In the genomic region with DNA sequence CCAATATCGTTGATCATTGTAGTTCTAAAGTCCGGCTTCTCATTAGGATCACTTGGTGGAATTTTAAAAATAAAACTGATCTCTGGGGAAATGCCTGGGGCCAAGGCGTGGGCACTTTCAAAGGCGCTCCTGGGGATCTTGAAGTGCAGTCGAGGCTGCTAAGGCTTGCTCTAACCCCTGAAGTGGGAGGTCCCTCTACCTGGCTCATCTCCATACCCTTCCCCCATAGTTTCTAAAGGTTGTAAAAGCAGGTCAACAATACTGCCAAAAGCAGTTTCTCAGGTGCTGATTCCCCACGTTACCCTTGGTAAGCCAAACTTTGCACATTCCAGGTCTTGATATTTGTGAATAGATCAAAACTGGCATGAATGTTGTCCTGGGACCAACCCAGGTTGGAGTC, we compare ENCODE assay signal across 35 cellular contexts.
"Had no signal": no experiment of that assay in that cellular context is flagged by ENCODE, and none has a peak within 500 bp of the region (broad histone marks: within the 10 kb centered on the region; RNA-seq: fewer than 3 reads in every experiment).

No MANE protein-coding gene starts in this region.

- H3K9me3 ChIP-seq: adrenal gland had no signal

- H3K27ac ChIP-seq: adrenal gland, cardiac muscle cell, VCaP had no signal

- H3K27me3 Mint-ChIP-seq: activated CD4-positive, alpha-beta memory T cell treated with anti-CD3 and anti-CD28 coated beads, Interleukin-2, amount 10 ng/mL, durations not matched to agents 7 days and 5 days; activated CD8-positive, alpha-beta memory T cell treated with anti-CD3 and anti-CD28 coated beads, Interleukin-2, amount 10 ng/mL, durations not matched to agents 7 days and 5 days; activated naive CD4-positive, alpha-beta T cell treated with anti-CD3 and anti-CD28 coated beads, Interleukin-2, amount 10 ng/mL, durations not matched to agents 7 days and 5 days; activated naive CD8-positive, alpha-beta T cell; activated naive CD8-positive, alpha-beta T cell treated with anti-CD3 and anti-CD28 coated beads, Interleukin-2, amount 10 ng/mL, durations not matched to agents 7 days and 5 days; brain; central memory CD8-positive, alpha-beta T cell had no signal

- H3K4me3 ChIP-seq: adrenal gland, cardiac muscle cell had no signal

- H3K36me3 ChIP-seq: adrenal gland, cardiac muscle cell had no signal

- ATAC-seq: activated CD4-positive, alpha-beta T cell treated with anti-CD3 and anti-CD28 coated beads for 36 hours; activated CD4-positive, CD25-positive, alpha-beta regulatory T cell treated with anti-CD3 and anti-CD28 coated beads, Interleukin-2, amount 50 U/mL, for 24 hours; activated CD8-positive, alpha-beta memory T cell treated with anti-CD3 and anti-CD28 coated beads, Interleukin-2, amount 10 ng/mL, durations not matched to agents 7 days and 5 days; activated CD8-positive, alpha-beta T cell treated with anti-CD3 and anti-CD28 coated beads, Interleukin-2, amount 10 ng/mL, durations not matched to agents 7 days and 5 days had no signal

- H3K4me1 Mint-ChIP-seq: activated CD4-positive, alpha-beta memory T cell treated with anti-CD3 and anti-CD28 coated beads, Interleukin-2, amount 10 ng/mL, durations not matched to agents 7 days and 5 days; activated CD4-positive, alpha-beta T cell treated with anti-CD3 and anti-CD28 coated beads for 36 hours; activated CD8-positive, alpha-beta memory T cell treated with anti-CD3 and anti-CD28 coated beads, Interleukin-2, amount 10 ng/mL, durations not matched to agents 7 days and 5 days; activated naive CD4-positive, alpha-beta T cell treated with anti-CD3 and anti-CD28 coated beads, Interleukin-2, amount 10 ng/mL, durations not matched to agents 7 days and 5 days; activated naive CD4-positive, alpha-beta T cell treated with anti-CD3 and anti-CD28 coated beads, Interleukin-2, amount 50 U/mL, for 24 hours; activated naive CD8-positive, alpha-beta T cell treated with anti-CD3 and anti-CD28 coated beads, Interleukin-2, amount 10 ng/mL, durations not matched to agents 7 days and 5 days; central memory CD8-positive, alpha-beta T cell had no signal

- H3K9me3 Mint-ChIP-seq: activated CD4-positive, alpha-beta memory T cell treated with anti-CD3 and anti-CD28 coated beads, Interleukin-2, amount 10 ng/mL, durations not matched to agents 7 days and 5 days; activated naive CD4-positive, alpha-beta T cell treated with anti-CD3 and anti-CD28 coated beads, Interleukin-2, amount 10 ng/mL, durations not matched to agents 7 days and 5 days; activated naive CD4-positive, alpha-beta T cell treated with anti-CD3 and anti-CD28 coated beads, Interleukin-2, amount 50 U/mL, for 24 hours; activated naive CD8-positive, alpha-beta T cell treated with anti-CD3 and anti-CD28 coated beads, Interleukin-2, amount 10 ng/mL, durations not matched to agents 7 days and 5 days; activated T-cell treated with anti-CD3 and anti-CD28 coated beads, Interleukin-2, amount 50 U/mL, for 24 hours; activated T-helper 2 cell treated with anti-CD3 and anti-CD28 coated beads, Interferon-gamma antibody, Interleukin-2, Interleukin-4, amounts not matched to agents 10 μg/mL and 5 μg/mL and 100 μg/mL, durations not matched to agents 14 hours and 24 hours and 36 hours; central memory CD8-positive, alpha-beta T cell; T-helper 1 cell treated with Interleukin-12 subunit alpha and Interleukin-12 subunit beta and Interleukin-4 antibody, amounts not matched to agents 30 μg/mL and 1 μg/mL, for 36 hours; T-helper 2 cell treated with Interferon-gamma antibody and Interleukin-4, amounts not matched to agents 5 μg/mL and 100 μg/mL, for 36 hours had no signal

- H3K4me1 ChIP-seq: adrenal gland had no signal

- H3K27me3 ChIP-seq: cardiac muscle cell had no signal

- H3K4me3 Mint-ChIP-seq: activated CD4-positive, alpha-beta memory T cell treated with anti-CD3 and anti-CD28 coated beads, Interleukin-2, amount 10 ng/mL, durations not matched to agents 7 days and 5 days; activated CD4-positive, alpha-beta T cell treated with anti-CD3 and anti-CD28 coated beads for 36 hours; activated CD8-positive, alpha-beta memory T cell treated with anti-CD3 and anti-CD28 coated beads, Interleukin-2, amount 10 ng/mL, durations not matched to agents 7 days and 5 days; activated CD8-positive, alpha-beta T cell treated with anti-CD3 and anti-CD28 coated beads, Interleukin-2, amount 10 ng/mL, durations not matched to agents 7 days and 5 days; activated naive CD4-positive, alpha-beta T cell treated with anti-CD3 and anti-CD28 coated beads, Interleukin-2, amount 10 ng/mL, durations not matched to agents 7 days and 5 days; activated naive CD4-positive, alpha-beta T cell treated with anti-CD3 and anti-CD28 coated beads, Interleukin-2, amount 50 U/mL, for 24 hours; activated naive CD8-positive, alpha-beta T cell; activated naive CD8-positive, alpha-beta T cell treated with anti-CD3 and anti-CD28 coated beads, Interleukin-2, amount 10 ng/mL, durations not matched to agents 7 days and 5 days; activated T-cell treated with anti-CD3 and anti-CD28 coated beads, Interleukin-2, amount 50 U/mL, for 24 hours; brain; central memory CD8-positive, alpha-beta T cell; T-helper 1 cell treated with Interleukin-12 subunit alpha and Interleukin-12 subunit beta and Interleukin-4 antibody, amounts not matched to agents 30 μg/mL and 1 μg/mL, for 36 hours; T-helper 2 cell treated with Interferon-gamma antibody and Interleukin-4, amounts not matched to agents 5 μg/mL and 100 μg/mL, for 36 hours had no signal

- H3K27ac Mint-ChIP-seq: activated CD4-positive, alpha-beta memory T cell treated with anti-CD3 and anti-CD28 coated beads, Interleukin-2, amount 10 ng/mL, durations not matched to agents 7 days and 5 days; activated CD4-positive, alpha-beta T cell treated with anti-CD3 and anti-CD28 coated beads for 36 hours; activated CD8-positive, alpha-beta memory T cell treated with anti-CD3 and anti-CD28 coated beads, Interleukin-2, amount 10 ng/mL, durations not matched to agents 7 days and 5 days; activated CD8-positive, alpha-beta T cell treated with anti-CD3 and anti-CD28 coated beads, Interleukin-2, amount 10 ng/mL, durations not matched to agents 7 days and 5 days; activated naive CD4-positive, alpha-beta T cell treated with anti-CD3 and anti-CD28 coated beads, Interleukin-2, amount 10 ng/mL, durations not matched to agents 7 days and 5 days; activated naive CD4-positive, alpha-beta T cell treated with anti-CD3 and anti-CD28 coated beads, Interleukin-2, amount 50 U/mL, for 24 hours; activated naive CD8-positive, alpha-beta T cell; activated naive CD8-positive, alpha-beta T cell treated with anti-CD3 and anti-CD28 coated beads, Interleukin-2, amount 10 ng/mL, durations not matched to agents 7 days and 5 days; activated T-cell treated with anti-CD3 and anti-CD28 coated beads, Interleukin-2, amount 50 U/mL, for 24 hours; activated T-helper 2 cell treated with anti-CD3 and anti-CD28 coated beads, Interferon-gamma antibody, Interleukin-2, Interleukin-4, amounts not matched to agents 10 μg/mL and 5 μg/mL and 100 μg/mL, durations not matched to agents 14 hours and 24 hours and 36 hours; brain; T-helper 1 cell treated with Interleukin-12 subunit alpha and Interleukin-12 subunit beta and Interleukin-4 antibody, amounts not matched to agents 30 μg/mL and 1 μg/mL, for 36 hours; T-helper 2 cell treated with Interferon-gamma antibody and Interleukin-4, amounts not matched to agents 5 μg/mL and 100 μg/mL, for 36 hours had no signal

- DNase-seq: activated CD4-positive, alpha-beta memory T cell treated with anti-CD3 and anti-CD28 coated beads, Interleukin-2, amount 10 ng/mL, durations not matched to agents 7 days and 5 days; activated CD4-positive, alpha-beta T cell treated with anti-CD3 and anti-CD28 coated beads for 1 hour; activated CD4-positive, alpha-beta T cell treated with anti-CD3 and anti-CD28 coated beads for 36 hours; activated CD4-positive, alpha-beta T cell treated with anti-CD3 and anti-CD28 coated beads for 48 hours; activated CD4-positive, alpha-beta T cell treated with anti-CD3 and anti-CD28 coated beads, Interleukin-2, amount 50 U/mL, for 48 hours; activated CD4-positive, CD25-positive, alpha-beta regulatory T cell; activated CD8-positive, alpha-beta memory T cell treated with anti-CD3 and anti-CD28 coated beads for 24 hours; activated CD8-positive, alpha-beta memory T cell treated with anti-CD3 and anti-CD28 coated beads, Interleukin-2, amount 10 ng/mL, durations not matched to agents 7 days and 5 days; activated CD8-positive, alpha-beta memory T cell treated with anti-CD3 and anti-CD28 coated beads, Interleukin-2, amount 50 U/mL, for 48 hours; activated CD8-positive, alpha-beta T cell treated with anti-CD3 and anti-CD28 coated beads, Interleukin-2, amount 10 ng/mL, durations not matched to agents 7 days and 5 days; activated effector memory CD4-positive, alpha-beta T cell treated with Interleukin-2 at 50 U/mL for 16 hours; activated gamma-delta T cell; activated naive CD4-positive, alpha-beta T cell treated with anti-CD3 and anti-CD28 coated beads, Interleukin-2, amount 10 ng/mL, durations not matched to agents 7 days and 5 days; activated naive CD4-positive, alpha-beta T cell treated with Interleukin-2 at 50 U/mL for 16 hours; activated naive CD8-positive, alpha-beta T cell treated with anti-CD3 and anti-CD28 coated beads, Interleukin-2, amount 10 ng/mL, durations not matched to agents 7 days and 5 days; activated T-cell treated with anti-CD3 and anti-CD28 coated beads, Interleukin-2, amount 50 U/mL, for 24 hours; activated T-cell treated with anti-CD3 and anti-CD28 coated beads, Interleukin-2, amount 50 U/mL, for 48 hours; adrenal gland; amniotic stem cell; aorta; caudate nucleus; cerebellar nuclear complex; T-helper 1 cell; T-helper 2 cell; T-helper 9 cell had no signal

- H3K36me3 Mint-ChIP-seq: activated CD8-positive, alpha-beta memory T cell treated with anti-CD3 and anti-CD28 coated beads, Interleukin-2, amount 10 ng/mL, durations not matched to agents 7 days and 5 days; activated naive CD4-positive, alpha-beta T cell treated with anti-CD3 and anti-CD28 coated beads, Interleukin-2, amount 10 ng/mL, durations not matched to agents 7 days and 5 days; activated naive CD4-positive, alpha-beta T cell treated with anti-CD3 and anti-CD28 coated beads, Interleukin-2, amount 50 U/mL, for 24 hours; activated naive CD8-positive, alpha-beta T cell; activated naive CD8-positive, alpha-beta T cell treated with anti-CD3 and anti-CD28 coated beads, Interleukin-2, amount 10 ng/mL, durations not matched to agents 7 days and 5 days; brain had no signal
